2 cellular contexts compared by ENCODE assay signal in the genomic region with DNA sequence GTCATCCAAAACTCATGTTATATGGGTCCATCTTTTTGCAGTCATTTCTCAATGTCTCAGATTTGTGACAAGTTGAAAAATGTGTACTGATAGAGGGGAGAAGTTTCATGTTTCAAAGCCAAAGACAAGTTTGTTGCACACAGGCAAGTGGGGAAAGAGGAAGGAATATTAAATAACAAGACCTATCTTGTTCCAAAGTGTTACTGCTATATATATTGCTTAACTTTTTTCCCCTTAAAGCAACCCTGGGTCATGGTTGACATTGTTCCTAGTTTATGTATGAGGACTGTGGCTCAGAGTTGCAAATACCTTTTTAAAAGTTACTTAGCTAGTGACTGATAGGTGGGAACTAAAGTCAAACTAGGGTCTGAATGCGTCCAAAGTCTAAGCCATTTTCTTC.
TF ChIP-seq lines count a peak whose summit lies in the region.

No MANE protein-coding gene starts in this region.

TF ChIP-seq in SK-N-SH, 30 proteins besides CTCF, POLR2A, EP300 and RAD21 (continued from another document):
- TF ChIP-seq, protein P1, sequence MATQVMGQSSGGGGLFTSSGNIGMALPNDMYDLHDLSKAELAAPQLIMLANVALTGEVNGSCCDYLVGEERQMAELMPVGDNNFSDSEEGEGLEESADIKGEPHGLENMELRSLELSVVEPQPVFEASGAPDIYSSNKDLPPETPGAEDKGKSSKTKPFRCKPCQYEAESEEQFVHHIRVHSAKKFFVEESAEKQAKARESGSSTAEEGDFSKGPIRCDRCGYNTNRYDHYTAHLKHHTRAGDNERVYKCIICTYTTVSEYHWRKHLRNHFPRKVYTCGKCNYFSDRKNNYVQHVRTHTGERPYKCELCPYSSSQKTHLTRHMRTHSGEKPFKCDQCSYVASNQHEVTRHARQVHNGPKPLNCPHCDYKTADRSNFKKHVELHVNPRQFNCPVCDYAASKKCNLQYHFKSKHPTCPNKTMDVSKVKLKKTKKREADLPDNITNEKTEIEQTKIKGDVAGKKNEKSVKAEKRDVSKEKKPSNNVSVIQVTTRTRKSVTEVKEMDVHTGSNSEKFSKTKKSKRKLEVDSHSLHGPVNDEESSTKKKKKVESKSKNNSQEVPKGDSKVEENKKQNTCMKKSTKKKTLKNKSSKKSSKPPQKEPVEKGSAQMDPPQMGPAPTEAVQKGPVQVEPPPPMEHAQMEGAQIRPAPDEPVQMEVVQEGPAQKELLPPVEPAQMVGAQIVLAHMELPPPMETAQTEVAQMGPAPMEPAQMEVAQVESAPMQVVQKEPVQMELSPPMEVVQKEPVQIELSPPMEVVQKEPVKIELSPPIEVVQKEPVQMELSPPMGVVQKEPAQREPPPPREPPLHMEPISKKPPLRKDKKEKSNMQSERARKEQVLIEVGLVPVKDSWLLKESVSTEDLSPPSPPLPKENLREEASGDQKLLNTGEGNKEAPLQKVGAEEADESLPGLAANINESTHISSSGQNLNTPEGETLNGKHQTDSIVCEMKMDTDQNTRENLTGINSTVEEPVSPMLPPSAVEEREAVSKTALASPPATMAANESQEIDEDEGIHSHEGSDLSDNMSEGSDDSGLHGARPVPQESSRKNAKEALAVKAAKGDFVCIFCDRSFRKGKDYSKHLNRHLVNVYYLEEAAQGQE (IDR thresholded peaks at IDR 0.05; ENCODE audit: low read depth, low read length): no peak
- TF ChIP-seq TEAD4 (IDR thresholded peaks at IDR 0.05; ENCODE audit: borderline replicate concordance, insufficient read depth): no peak
- no peak for TF ChIP-seq FOXM1 (IDR thresholded peaks at IDR 0.05; ENCODE audit: low read depth)
- TF ChIP-seq MEF2A (IDR thresholded peaks at IDR 0.05; ENCODE audit: borderline replicate concordance, low read depth): no peak
- TF ChIP-seq, protein P2, sequence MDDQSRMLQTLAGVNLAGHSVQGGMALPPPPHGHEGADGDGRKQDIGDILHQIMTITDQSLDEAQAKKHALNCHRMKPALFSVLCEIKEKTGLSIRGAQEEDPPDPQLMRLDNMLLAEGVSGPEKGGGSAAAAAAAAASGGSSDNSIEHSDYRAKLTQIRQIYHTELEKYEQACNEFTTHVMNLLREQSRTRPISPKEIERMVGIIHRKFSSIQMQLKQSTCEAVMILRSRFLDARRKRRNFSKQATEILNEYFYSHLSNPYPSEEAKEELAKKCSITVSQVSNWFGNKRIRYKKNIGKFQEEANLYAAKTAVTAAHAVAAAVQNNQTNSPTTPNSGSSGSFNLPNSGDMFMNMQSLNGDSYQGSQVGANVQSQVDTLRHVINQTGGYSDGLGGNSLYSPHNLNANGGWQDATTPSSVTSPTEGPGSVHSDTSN (IDR thresholded peaks at IDR 0.05): no peak
- TF ChIP-seq, protein P3, sequence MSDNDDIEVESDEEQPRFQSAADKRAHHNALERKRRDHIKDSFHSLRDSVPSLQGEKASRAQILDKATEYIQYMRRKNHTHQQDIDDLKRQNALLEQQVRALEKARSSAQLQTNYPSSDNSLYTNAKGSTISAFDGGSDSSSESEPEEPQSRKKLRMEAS (IDR thresholded peaks at IDR 0.05; ENCODE audit: low read depth): no peak
- TF ChIP-seq, protein P4, sequence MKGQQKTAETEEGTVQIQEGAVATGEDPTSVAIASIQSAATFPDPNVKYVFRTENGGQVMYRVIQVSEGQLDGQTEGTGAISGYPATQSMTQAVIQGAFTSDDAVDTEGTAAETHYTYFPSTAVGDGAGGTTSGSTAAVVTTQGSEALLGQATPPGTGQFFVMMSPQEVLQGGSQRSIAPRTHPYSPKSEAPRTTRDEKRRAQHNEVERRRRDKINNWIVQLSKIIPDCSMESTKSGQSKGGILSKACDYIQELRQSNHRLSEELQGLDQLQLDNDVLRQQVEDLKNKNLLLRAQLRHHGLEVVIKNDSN (IDR thresholded peaks at IDR 0.05; ENCODE audit: borderline replicate concordance, low read depth): no peak
- TF ChIP-seq, protein P5, sequence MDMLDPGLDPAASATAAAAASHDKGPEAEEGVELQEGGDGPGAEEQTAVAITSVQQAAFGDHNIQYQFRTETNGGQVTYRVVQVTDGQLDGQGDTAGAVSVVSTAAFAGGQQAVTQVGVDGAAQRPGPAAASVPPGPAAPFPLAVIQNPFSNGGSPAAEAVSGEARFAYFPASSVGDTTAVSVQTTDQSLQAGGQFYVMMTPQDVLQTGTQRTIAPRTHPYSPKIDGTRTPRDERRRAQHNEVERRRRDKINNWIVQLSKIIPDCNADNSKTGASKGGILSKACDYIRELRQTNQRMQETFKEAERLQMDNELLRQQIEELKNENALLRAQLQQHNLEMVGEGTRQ (IDR thresholded peaks at IDR 0.05; ENCODE audit: borderline replicate concordance, low read depth, low read length): no peak
- TF ChIP-seq SIN3A (IDR thresholded peaks at IDR 0.05; ENCODE audit: borderline replicate concordance, low read depth, low read length): no peak
- TF ChIP-seq JUND (IDR thresholded peaks at IDR 0.05): no peak
TF ChIP-seq in SK-N-SH: peak in this region for 0.

TF ChIP-seq in SK-N-SH treated with all-trans-retinoic acid at 6 μM for 48 hours, 23 proteins besides CTCF, POLR2A, EP300 and RAD21 (continued from another document):
- TF ChIP-seq, protein P6, sequence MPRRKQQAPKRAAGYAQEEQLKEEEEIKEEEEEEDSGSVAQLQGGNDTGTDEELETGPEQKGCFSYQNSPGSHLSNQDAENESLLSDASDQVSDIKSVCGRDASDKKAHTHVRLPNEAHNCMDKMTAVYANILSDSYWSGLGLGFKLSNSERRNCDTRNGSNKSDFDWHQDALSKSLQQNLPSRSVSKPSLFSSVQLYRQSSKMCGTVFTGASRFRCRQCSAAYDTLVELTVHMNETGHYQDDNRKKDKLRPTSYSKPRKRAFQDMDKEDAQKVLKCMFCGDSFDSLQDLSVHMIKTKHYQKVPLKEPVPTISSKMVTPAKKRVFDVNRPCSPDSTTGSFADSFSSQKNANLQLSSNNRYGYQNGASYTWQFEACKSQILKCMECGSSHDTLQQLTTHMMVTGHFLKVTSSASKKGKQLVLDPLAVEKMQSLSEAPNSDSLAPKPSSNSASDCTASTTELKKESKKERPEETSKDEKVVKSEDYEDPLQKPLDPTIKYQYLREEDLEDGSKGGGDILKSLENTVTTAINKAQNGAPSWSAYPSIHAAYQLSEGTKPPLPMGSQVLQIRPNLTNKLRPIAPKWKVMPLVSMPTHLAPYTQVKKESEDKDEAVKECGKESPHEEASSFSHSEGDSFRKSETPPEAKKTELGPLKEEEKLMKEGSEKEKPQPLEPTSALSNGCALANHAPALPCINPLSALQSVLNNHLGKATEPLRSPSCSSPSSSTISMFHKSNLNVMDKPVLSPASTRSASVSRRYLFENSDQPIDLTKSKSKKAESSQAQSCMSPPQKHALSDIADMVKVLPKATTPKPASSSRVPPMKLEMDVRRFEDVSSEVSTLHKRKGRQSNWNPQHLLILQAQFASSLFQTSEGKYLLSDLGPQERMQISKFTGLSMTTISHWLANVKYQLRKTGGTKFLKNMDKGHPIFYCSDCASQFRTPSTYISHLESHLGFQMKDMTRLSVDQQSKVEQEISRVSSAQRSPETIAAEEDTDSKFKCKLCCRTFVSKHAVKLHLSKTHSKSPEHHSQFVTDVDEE (CRISPR knock-in tag; IDR thresholded peaks at IDR 0.05): no peak
- TF ChIP-seq, protein P7, sequence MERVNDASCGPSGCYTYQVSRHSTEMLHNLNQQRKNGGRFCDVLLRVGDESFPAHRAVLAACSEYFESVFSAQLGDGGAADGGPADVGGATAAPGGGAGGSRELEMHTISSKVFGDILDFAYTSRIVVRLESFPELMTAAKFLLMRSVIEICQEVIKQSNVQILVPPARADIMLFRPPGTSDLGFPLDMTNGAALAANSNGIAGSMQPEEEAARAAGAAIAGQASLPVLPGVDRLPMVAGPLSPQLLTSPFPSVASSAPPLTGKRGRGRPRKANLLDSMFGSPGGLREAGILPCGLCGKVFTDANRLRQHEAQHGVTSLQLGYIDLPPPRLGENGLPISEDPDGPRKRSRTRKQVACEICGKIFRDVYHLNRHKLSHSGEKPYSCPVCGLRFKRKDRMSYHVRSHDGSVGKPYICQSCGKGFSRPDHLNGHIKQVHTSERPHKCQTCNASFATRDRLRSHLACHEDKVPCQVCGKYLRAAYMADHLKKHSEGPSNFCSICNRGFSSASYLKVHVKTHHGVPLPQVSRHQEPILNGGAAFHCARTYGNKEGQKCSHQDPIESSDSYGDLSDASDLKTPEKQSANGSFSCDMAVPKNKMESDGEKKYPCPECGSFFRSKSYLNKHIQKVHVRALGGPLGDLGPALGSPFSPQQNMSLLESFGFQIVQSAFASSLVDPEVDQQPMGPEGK (CRISPR knock-in tag; IDR thresholded peaks at IDR 0.05; ENCODE audit: borderline replicate concordance): no peak
